In the genomic region with DNA sequence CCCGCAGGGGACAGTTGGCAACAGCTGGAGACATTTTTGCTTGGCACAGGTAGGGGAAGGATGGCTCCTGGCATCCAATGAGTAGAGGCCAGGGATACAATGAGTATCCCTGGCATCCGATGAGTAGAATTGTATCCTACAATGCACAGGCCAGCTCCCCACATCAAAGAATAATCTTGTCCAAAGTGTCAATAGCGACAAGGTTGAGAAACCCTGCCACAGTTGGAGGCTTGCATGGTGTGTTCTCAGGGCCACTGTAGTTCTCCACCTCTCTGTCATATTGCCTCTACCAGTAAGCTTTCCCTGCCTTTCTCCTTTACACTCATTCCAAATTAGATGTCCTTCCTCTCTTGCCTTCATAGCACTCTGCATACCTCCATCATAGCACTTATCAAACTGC, we compare ENCODE assay signal across 7 cellular contexts.
"Had no signal": no experiment of that assay in that cellular context is flagged by ENCODE, and none has a peak within 500 bp of the region (broad histone marks: within the 10 kb centered on the region; RNA-seq: fewer than 3 reads in every experiment).

No MANE protein-coding gene starts in this region.

- ATAC-seq: K562 had no signal

- H3K27me3 Mint-ChIP-seq: IgD-negative memory B cell had no signal

- H3K4me3 ChIP-seq: K562 had no signal

- H3K27ac Mint-ChIP-seq: IgD-negative memory B cell had no signal

- H3K27ac ChIP-seq: HL-60 had no signal

- DNase-seq: IMR-90, KBM-7, KG1 had no signal

- H3K36me3 Mint-ChIP-seq: IgD-negative memory B cell had no signal

- FAIRE-seq: HTR-8/SVneo, K562 had no signal
